9 cellular contexts compared by ENCODE assay signal in the genomic region with DNA sequence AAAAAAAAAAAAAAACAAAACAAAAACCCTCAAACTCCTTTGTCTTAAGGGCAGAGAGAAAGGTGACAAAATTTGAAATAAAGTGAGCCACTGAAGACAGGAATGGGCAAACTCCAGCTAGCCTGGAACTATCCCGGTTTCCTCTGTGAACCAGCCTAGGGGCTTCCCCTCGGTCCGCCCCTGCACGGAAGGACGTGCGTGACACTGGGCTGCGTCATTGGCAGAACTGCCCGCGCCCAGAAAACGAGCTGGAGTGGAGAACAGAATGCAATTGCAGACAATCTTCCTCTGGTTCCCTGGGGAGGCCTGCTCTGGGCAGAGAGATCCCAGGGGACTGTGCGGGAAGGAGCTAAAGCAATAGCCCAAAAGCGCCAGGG. TPM values are rescaled to one million over a fixed set of nuclear protein-coding genes. Genes with fewer than 3 reads are reported as not detected.
A peak's percentile ranks its signal among the peaks of the same experiment; 100 is the strongest.
DNase-seq lines count a peak whose midpoint lies in the region; ATAC-seq and TF ChIP-seq lines count a peak whose summit lies in the region.
"Had no signal": no experiment of that assay in that cellular context is flagged by ENCODE, and none has a peak within 500 bp of the region (broad histone marks: within the 10 kb centered on the region; RNA-seq: fewer than 3 reads in every experiment).

No MANE protein-coding gene starts in this region.

- TF ChIP-seq CTCF in esophagus squamous epithelium (IDR thresholded peaks at IDR 0.05) (no peak), thoracic aorta (IDR thresholded peaks at IDR 0.05) (no peak)

- no peaks in the 10 kb centered on the region for H3K9me3 ChIP-seq in esophagus squamous epithelium
- H3K9me3 ChIP-seq in naive thymus-derived CD4-positive, alpha-beta T cell (ENCODE audit: control insufficient read depth in 2 of 3, low read length in 3 of 3): no peaks in the 10 kb centered on the region
- H3K9me3 ChIP-seq in thoracic aorta: no peaks in the 10 kb centered on the region
- H3K9me3 ChIP-seq: SJSA1 had no signal

- H3K9me3 Mint-ChIP-seq in activated CD8-positive, alpha-beta memory T cell treated with anti-CD3 and anti-CD28 coated beads, Interleukin-2, amount 10 ng/mL, durations not matched to agents 7 days and 5 days (ENCODE audit: low read depth): no peaks in the 10 kb centered on the region
- no peaks in the 10 kb centered on the region for H3K9me3 Mint-ChIP-seq in naive thymus-derived CD4-positive, alpha-beta T cell

- H3K4me1 ChIP-seq in esophagus squamous epithelium (peaks cover 8 to 99% (median 18%) of the 10 kb centered on the region in 3 donors), thoracic aorta (ENCODE audit: control insufficient read depth in 1 of 2, low read depth in 2 of 2) (peaks cover 0 to 16% of the 10 kb centered on the region in 2 donors)
- H3K4me1 ChIP-seq in naive thymus-derived CD4-positive, alpha-beta T cell (ENCODE audit: control insufficient read depth in 2 of 2, insufficient read depth in 2 of 2, low read length in 2 of 2): peaks cover 0 to 4% of the 10 kb centered on the region in 2 donors
- H3K4me1 ChIP-seq: SJSA1 had no signal

- DNase-seq in CMK (ENCODE audit: low read depth): peak; percentile 48
- DNase-seq in activated CD8-positive, alpha-beta memory T cell treated with anti-CD3 and anti-CD28 coated beads, Interleukin-2, amount 10 ng/mL, durations not matched to agents 7 days and 5 days: peak; percentile 70
- DNase-seq in esophagus squamous epithelium (lab: John Stamatoyannopoulos, UW): no peak
- DNase-seq in naive thymus-derived CD4-positive, alpha-beta T cell: peak in 2 of 9 donors; percentile 2 to 63
- DNase-seq in thoracic aorta (ENCODE audit: low spot score): peak; percentile 15
- no peak for DNase-seq in inferior parietal cortex (ENCODE audit: extremely low spot score)

- intact Hi-C loops in esophagus squamous epithelium (cut with DNase I): no loop called here
- intact Hi-C loops in naive thymus-derived CD4-positive, alpha-beta T cell (cut with micrococcal nuclease): loop anchor here in 1 of 2 donors (5.0 kb wide), 2 partner anchors 243 to 368 kb away; no protein-coding TSS in a partner anchor

- WGBS in esophagus squamous epithelium, 2 donors: 0 to 4% methylated on average over 11 to 12 of the region's 12 CpGs

- no peaks in the 10 kb centered on the region for H3K27me3 ChIP-seq in esophagus squamous epithelium
- H3K27me3 ChIP-seq in naive thymus-derived CD4-positive, alpha-beta T cell (ENCODE audit: control insufficient read depth in 2 of 2, insufficient read depth in 2 of 2, low read length in 2 of 2): no peaks in the 10 kb centered on the region
- no peaks in the 10 kb centered on the region for H3K27me3 ChIP-seq in thoracic aorta (replicated peaks; ENCODE audit: insufficient read depth)
- H3K27me3 ChIP-seq: SJSA1 had no signal

- H3K27me3 Mint-ChIP-seq in activated CD8-positive, alpha-beta memory T cell treated with anti-CD3 and anti-CD28 coated beads, Interleukin-2, amount 10 ng/mL, durations not matched to agents 7 days and 5 days: peaks cover 13% of the 10 kb centered on the region
- H3K27me3 Mint-ChIP-seq in naive thymus-derived CD4-positive, alpha-beta T cell: peaks cover 0 to 9% (median 7%) of the 10 kb centered on the region in 5 donors

- TF ChIP-seq POLR2A in esophagus squamous epithelium (IDR thresholded peaks at IDR 0.05): peak in 2 of 4 donors; percentile 28 to 59

- peak overlapping the region; percentile 73 for H3K4me3 Mint-ChIP-seq in activated CD8-positive, alpha-beta memory T cell treated with anti-CD3 and anti-CD28 coated beads, Interleukin-2, amount 10 ng/mL, durations not matched to agents 7 days and 5 days
- H3K4me3 Mint-ChIP-seq in naive thymus-derived CD4-positive, alpha-beta T cell: peak overlapping the region; percentile 50 to 85 (median 71)

- H3K36me3 Mint-ChIP-seq in activated CD8-positive, alpha-beta memory T cell treated with anti-CD3 and anti-CD28 coated beads, Interleukin-2, amount 10 ng/mL, durations not matched to agents 7 days and 5 days: peaks cover 2% of the 10 kb centered on the region
- peaks cover 0 to 3% (median 0%) of the 10 kb centered on the region in 5 donors for H3K36me3 Mint-ChIP-seq in naive thymus-derived CD4-positive, alpha-beta T cell

- CTCF ChIA-PET in activated CD8-positive, alpha-beta memory T cell treated with anti-CD3 and anti-CD28 coated beads, Interleukin-2, amount 10 ng/mL, durations not matched to agents 7 days and 5 days (lab: Charles Lee): interaction anchor here (0.7 to 1.5 kb wide), 3 partner anchors 14 to 377 kb away, joined by 3 read pairs; no protein-coding TSS in a partner anchor
- CTCF ChIA-PET in naive thymus-derived CD4-positive, alpha-beta T cell (lab: Charles Lee): no interaction called here

- H3K4me1 Mint-ChIP-seq in activated CD8-positive, alpha-beta memory T cell treated with anti-CD3 and anti-CD28 coated beads, Interleukin-2, amount 10 ng/mL, durations not matched to agents 7 days and 5 days: peaks cover 43% of the 10 kb centered on the region
- peaks cover 0 to 43% (median 8%) of the 10 kb centered on the region in 7 donors for H3K4me1 Mint-ChIP-seq in naive thymus-derived CD4-positive, alpha-beta T cell

- H3K4me3 ChIP-seq in esophagus squamous epithelium (peak overlapping the region; percentile 50 to 67 (median 60)), thoracic aorta (peak overlapping the region; percentile 87)
- H3K4me3 ChIP-seq in naive thymus-derived CD4-positive, alpha-beta T cell (ENCODE audit: low read length): peak overlapping the region; percentile 45
- H3K4me3 ChIP-seq: SJSA1 had no signal

- peak overlapping the region; percentile 50 for H3K27ac Mint-ChIP-seq in activated CD8-positive, alpha-beta memory T cell treated with anti-CD3 and anti-CD28 coated beads, Interleukin-2, amount 10 ng/mL, durations not matched to agents 7 days and 5 days
- peak overlapping the region in 2 of 9 donors; percentile 25 to 77 for H3K27ac Mint-ChIP-seq in naive thymus-derived CD4-positive, alpha-beta T cell

- peak; percentile 42 for ATAC-seq in GM19452 (IDR thresholded peaks at IDR 0.05; ENCODE audit: unreplicated experiment)
- peak; percentile 44 for ATAC-seq in HG03558 (IDR thresholded peaks at IDR 0.05; ENCODE audit: extremely low read depth, unreplicated experiment)
- peak; percentile 50 for ATAC-seq in activated CD8-positive, alpha-beta memory T cell treated with anti-CD3 and anti-CD28 coated beads, Interleukin-2, amount 10 ng/mL, durations not matched to agents 7 days and 5 days
- peak; percentile 75 for ATAC-seq in naive thymus-derived CD4-positive, alpha-beta T cell
- ATAC-seq in thoracic aorta (ENCODE audit: insufficient number of reproducible peaks, low FRiP score, low read depth): peak; percentile 47

- H3K27ac ChIP-seq in esophagus squamous epithelium (peak overlapping the region; percentile 84 to 93 (median 90)), thoracic aorta (peak overlapping the region; percentile 5 to 27)
- H3K27ac ChIP-seq in naive thymus-derived CD4-positive, alpha-beta T cell (ENCODE audit: low read depth, low read length): no peak overlapping the region
- H3K27ac ChIP-seq: SJSA1 had no signal

- no peaks in the 10 kb centered on the region for H3K36me3 ChIP-seq in esophagus squamous epithelium
- no peaks in the 10 kb centered on the region for H3K36me3 ChIP-seq in naive thymus-derived CD4-positive, alpha-beta T cell (ENCODE audit: control insufficient read depth in 2 of 3, insufficient read depth in 3 of 3, low read length in 3 of 3)
- H3K36me3 ChIP-seq in thoracic aorta: no peaks in the 10 kb centered on the region
- H3K36me3 ChIP-seq: SJSA1 had no signal

- POLR2A ChIA-PET in naive thymus-derived CD4-positive, alpha-beta T cell (lab: Charles Lee): no interaction called here

RNA-seq across cellular contexts. Expression of gene RAB38, which starts 0.6 kb away (rescaled TPM):
- total RNA-seq in activated CD8-positive, alpha-beta memory T cell treated with anti-CD3 and anti-CD28 coated beads, Interleukin-2, amount 10 ng/mL, durations not matched to agents 7 days and 5 days: 1 to 10 TPM; 2.2 to 4.7 TPM
- total RNA-seq in esophagus squamous epithelium (100 to 1,000 TPM in 1 of 4 donors, 10 to 100 TPM in 3; 23.4 to 105 (median 65.1) TPM), thoracic aorta (1 to 10 TPM in 1 of 2 donors, under 1 TPM in 1; 0.56 to 2.3 TPM)
- 1 to 10 TPM in 2 of 5 experiments, under 1 TPM in 2, not detected in 1; 0.21 to 1.9 (median 0.92) TPM for total RNA-seq in naive thymus-derived CD4-positive, alpha-beta T cell
- polyA plus RNA-seq in naive thymus-derived CD4-positive, alpha-beta T cell: under 1 TPM in 1 of 2 donors, not detected in 1; 0.14 TPM
- total RNA-seq: SJSA1 had no signal

Comparison
In these comparisons a context has a peak if more than half of its experiments do, and no peak if none do; other contexts are left out.
1. DNase-seq: peak in CMK (single experiment), activated CD8-positive, alpha-beta memory T cell treated with anti-CD3 and anti-CD28 coated beads, Interleukin-2, amount 10 ng/mL, durations not matched to agents 7 days and 5 days (single experiment) and thoracic aorta (single experiment); none in esophagus squamous epithelium (single experiment) and inferior parietal cortex (single experiment).
2. RNA of gene RAB38, which starts 0.6 kb away (total RNA-seq): 23.4 to 105 TPM in esophagus squamous epithelium; 2.2 to 4.7 TPM in activated CD8-positive, alpha-beta memory T cell treated with anti-CD3 and anti-CD28 coated beads, Interleukin-2, amount 10 ng/mL, durations not matched to agents 7 days and 5 days, 0.56 to 2.3 TPM in thoracic aorta and 0.21 to 1.9 TPM in naive thymus-derived CD4-positive, alpha-beta T cell; every median in the first group is over 4 times any median in the second.
3. Peak in every context shown above with its lines, with median percentiles within 50 percentile points of each other: ATAC-seq and H3K4me3 ChIP-seq.